ENCODE assay signal across 10 cellular contexts in genomic region chr5:84683594-84683993, GRCh38.
"Had no signal": no experiment of that assay in that cellular context is flagged by ENCODE, and none has a peak within 500 bp of the region (broad histone marks: within the 10 kb centered on the region; RNA-seq: fewer than 3 reads in every experiment).

No MANE protein-coding gene starts in this region.

- H3K27ac ChIP-seq: HL-60 had no signal

- H3K4me3 Mint-ChIP-seq: H9 had no signal

- FAIRE-seq: H54, HTR-8/SVneo, K562 had no signal

- DNase-seq: GOT3, H9, HCEC 1CT, IMR-90, Kasumi-1, KG1 had no signal

- ATAC-seq: K562 had no signal

- H3K4me3 ChIP-seq: K562 had no signal

- H3K9me3 Mint-ChIP-seq: H9 had no signal

- H3K27ac Mint-ChIP-seq: H9 had no signal
